9 cellular contexts compared by ENCODE assay signal in the genomic region with DNA sequence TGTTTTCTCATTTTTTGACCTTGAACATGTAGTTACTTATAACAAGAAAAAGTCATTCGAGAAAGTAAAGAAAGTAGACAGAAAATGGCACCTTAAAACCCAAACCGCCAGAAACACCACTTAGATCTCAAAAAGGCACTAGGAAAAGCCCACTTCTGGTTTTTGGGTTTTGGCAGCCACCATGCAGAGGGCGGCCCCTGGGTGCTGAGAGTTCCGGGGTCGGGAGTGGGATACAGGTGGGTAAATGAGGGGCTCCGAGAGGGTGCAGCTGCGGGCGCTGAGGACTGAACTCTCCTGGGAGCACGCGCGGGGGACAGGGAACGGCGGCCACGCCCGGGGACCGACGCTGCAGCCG. TPM values are rescaled to one million over a fixed set of nuclear protein-coding genes. Genes with fewer than 3 reads are reported as not detected.
DNase-seq lines count a peak whose midpoint lies in the region; ATAC-seq, FAIRE-seq and TF ChIP-seq lines count a peak whose summit lies in the region.
"Had no signal": no experiment of that assay in that cellular context is flagged by ENCODE, and none has a peak within 500 bp of the region (broad histone marks: within the 10 kb centered on the region; RNA-seq: fewer than 3 reads in every experiment).

No MANE protein-coding gene starts in this region.

- WGBS in testis, 2 donors, result 5 to 19% methylated on average over 6 to 18 of the region's 18 CpGs

- H3K4me1 Mint-ChIP-seq in activated CD4-positive, alpha-beta T cell treated with anti-CD3 and anti-CD28 coated beads, Interleukin-2, amount 10 ng/mL, durations not matched to agents 24 days and 14 days, result peaks cover 7% of the 10 kb centered on the region
- peaks cover 11% of the 10 kb centered on the region for H3K4me1 Mint-ChIP-seq in activated T-helper 17 cell treated with anti-CD3 and anti-CD28 coated beads, Interleukin-2, amount 50 U/mL, for 72 hours

- intact Hi-C loops in activated CD4-positive, alpha-beta T cell treated with anti-CD3 and anti-CD28 coated beads, Interleukin-2, amount 10 ng/mL, durations not matched to agents 24 days and 14 days (cut with micrococcal nuclease), result loop anchor here (1.0 to 10.0 kb wide), 7 partner anchors 37 to 1949 kb away; no protein-coding TSS in a partner anchor
- intact Hi-C loops in kidney (cut with DNase I) (loop anchor here (10.0 kb wide), 1 partner anchor 49 kb away; no protein-coding TSS in a partner anchor), testis (cut with DNase I; ENCODE audit: low total_unique reads) (loop anchor here (10.0 kb wide), 1 partner anchor 239 kb away; no protein-coding TSS in a partner anchor)

- peaks cover 0 to 7% of the 10 kb centered on the region in 2 donors for H3K4me1 ChIP-seq in kidney (ENCODE audit: control insufficient read depth in 1 of 2, insufficient read depth in 1 of 2, low read depth in 1 of 2, low read length in 2 of 2)
- peaks cover 11% of the 10 kb centered on the region for H3K4me1 ChIP-seq in testis

- peak overlapping the region in 1 of 2 donors; percentile 61 for H3K9ac ChIP-seq in kidney (ENCODE audit: low read length in 2 of 2)

- no peaks in the 10 kb centered on the region for H3K9me3 ChIP-seq in kidney (ENCODE audit: control insufficient read depth in 1 of 2, low read length in 2 of 2)
- no peaks in the 10 kb centered on the region for H3K9me3 ChIP-seq in testis

- TF ChIP-seq CTCF in kidney (IDR thresholded peaks at IDR 0.05; ENCODE audit: borderline replicate concordance, extremely low read depth, insufficient read depth) (no peak), testis (IDR thresholded peaks at IDR 0.05) (no peak)

- no peak for DNase-seq in activated CD4-positive, alpha-beta T cell treated with anti-CD3 and anti-CD28 coated beads, Interleukin-2, amount 10 ng/mL, durations not matched to agents 24 days and 14 days
- no peak for DNase-seq in activated CD4-positive, alpha-beta T cell treated with anti-CD3 and anti-CD28 coated beads for 1 hour
- DNase-seq in kidney (no peak), testis (no peak), NCI-H1930 (lab: John Stamatoyannopoulos, UW) (no peak)
- no peak for DNase-seq in activated CD4-positive, CD25-positive, alpha-beta regulatory T cell treated with anti-CD3 and anti-CD28 coated beads, Interleukin-2, amount 50 U/mL, for 72 hours

- peak overlapping the region; percentile 86 for H3K27ac Mint-ChIP-seq in activated CD4-positive, alpha-beta T cell treated with anti-CD3 and anti-CD28 coated beads, Interleukin-2, amount 10 ng/mL, durations not matched to agents 24 days and 14 days
- H3K27ac Mint-ChIP-seq in activated T-helper 17 cell treated with anti-CD3 and anti-CD28 coated beads, Interleukin-2, amount 50 U/mL, for 72 hours, result peak overlapping the region; percentile 88

- peaks cover 10% of the 10 kb centered on the region for H3K9me3 Mint-ChIP-seq in activated CD4-positive, alpha-beta T cell treated with anti-CD3 and anti-CD28 coated beads, Interleukin-2, amount 10 ng/mL, durations not matched to agents 24 days and 14 days
- peaks cover 9% of the 10 kb centered on the region for H3K9me3 Mint-ChIP-seq in activated T-helper 17 cell treated with anti-CD3 and anti-CD28 coated beads, Interleukin-2, amount 50 U/mL, for 72 hours

- H3K36me3 Mint-ChIP-seq in activated CD4-positive, alpha-beta T cell treated with anti-CD3 and anti-CD28 coated beads, Interleukin-2, amount 10 ng/mL, durations not matched to agents 24 days and 14 days (ENCODE audit: low read depth), result no peaks in the 10 kb centered on the region
- H3K36me3 Mint-ChIP-seq in activated T-helper 17 cell treated with anti-CD3 and anti-CD28 coated beads, Interleukin-2, amount 50 U/mL, for 72 hours (ENCODE audit: low read depth), result no peaks in the 10 kb centered on the region

- peak overlapping the region; percentile 85 for H3K4me3 Mint-ChIP-seq in activated CD4-positive, alpha-beta T cell treated with anti-CD3 and anti-CD28 coated beads, Interleukin-2, amount 10 ng/mL, durations not matched to agents 24 days and 14 days
- peak overlapping the region; percentile 85 for H3K4me3 Mint-ChIP-seq in activated T-helper 17 cell treated with anti-CD3 and anti-CD28 coated beads, Interleukin-2, amount 50 U/mL, for 72 hours

- H3K27me3 Mint-ChIP-seq in activated CD4-positive, alpha-beta T cell treated with anti-CD3 and anti-CD28 coated beads, Interleukin-2, amount 10 ng/mL, durations not matched to agents 24 days and 14 days, result peaks cover 8% of the 10 kb centered on the region
- H3K27me3 Mint-ChIP-seq in activated T-helper 17 cell treated with anti-CD3 and anti-CD28 coated beads, Interleukin-2, amount 50 U/mL, for 72 hours, result no peaks in the 10 kb centered on the region

- no peak for FAIRE-seq in kidney (lab: Jason Lieb, UNC)
- FAIRE-seq: TTC549 had no signal

- H3K36me3 ChIP-seq in kidney (ENCODE audit: control insufficient read depth in 1 of 2, insufficient read depth in 2 of 2, low read length in 2 of 2) (no peaks in the 10 kb centered on the region), testis (ENCODE audit: low read depth, missing control alignments) (no peaks in the 10 kb centered on the region)

- H3K4me3 ChIP-seq in kidney (ENCODE audit: low read length in 2 of 2) (peak overlapping the region; percentile 42 to 64), testis (peak overlapping the region; percentile 60 to 65)

- ATAC-seq in activated T-helper 17 cell treated with anti-CD3 and anti-CD28 coated beads, Interleukin-2, amount 50 U/mL, for 72 hours (replicated peaks), result no peak
- no peak for ATAC-seq in HG02852 (IDR thresholded peaks at IDR 0.05; ENCODE audit: unreplicated experiment)

- no peaks in the 10 kb centered on the region for H3K27me3 ChIP-seq in testis

- H3K27ac ChIP-seq in kidney (ENCODE audit: low read depth in 2 of 2, low read length in 2 of 2) (peak overlapping the region in 1 of 2 donors; percentile 72), testis (peak overlapping the region; percentile 75 to 88)

- no peak for TF ChIP-seq POLR2A in testis (IDR thresholded peaks at IDR 0.05)

RNA-seq across cellular contexts. Expression of gene TMEM242, which starts 49.2 kb away (rescaled TPM):
- total RNA-seq in activated CD4-positive, alpha-beta T cell treated with anti-CD3 and anti-CD28 coated beads, Interleukin-2, amount 10 ng/mL, durations not matched to agents 24 days and 14 days, result 10.1 and 10.7 TPM in 2 replicates
- total RNA-seq in activated T-helper 17 cell treated with anti-CD3 and anti-CD28 coated beads, Interleukin-2, amount 50 U/mL, for 72 hours, result 1 to 10 TPM; 5.1 to 6.2 TPM
- total RNA-seq in kidney (14.2 TPM), testis (10 to 100 TPM; 10.3 to 11.9 TPM)
- polyA plus RNA-seq in kidney (ENCODE audit: insufficient read depth, low read depth, low replicate concordance) (14.3 TPM), testis (ENCODE audit: insufficient read depth, low read depth, low replicate concordance) (8.9 TPM)
